14 cellular contexts compared by ENCODE assay signal in genomic region chr5:133581918-133582317, GRCh38. TPM values are rescaled to one million over a fixed set of nuclear protein-coding genes. Genes with fewer than 3 reads are reported as not detected.
"Had no signal": no experiment of that assay in that cellular context is flagged by ENCODE, and none has a peak within 500 bp of the region (broad histone marks: within the 10 kb centered on the region; RNA-seq: fewer than 3 reads in every experiment).

No MANE protein-coding gene starts in this region.

- DNase-seq: activated naive CD4-positive, alpha-beta T cell treated with Interleukin-2 at 50 U/mL for 16 hours; endodermal cell; erythroblast; hippocampal formation; kidney; left ventricle myocardium inferior; mucosa of descending colon; naive thymus-derived CD4-positive, alpha-beta T cell; pancreas; retina; stimulated activated CD4-positive, alpha-beta T cell treated with anti-CD3 and anti-CD28 coated beads, Interleukin-2, amount 100 ng/mL, for 48 hours; T1000 had no signal

- H3K4me1 ChIP-seq: left ventricle myocardium inferior, pancreas had no signal

- H3K27ac ChIP-seq: cardiac muscle cell, left ventricle myocardium inferior, pancreas had no signal

- H3K36me3 ChIP-seq: cardiac muscle cell, left ventricle myocardium inferior, pancreas had no signal

- FAIRE-seq: astrocyte, kidney, pancreas had no signal

- H3K4me3 ChIP-seq: cardiac muscle cell, left ventricle myocardium inferior, mucosa of descending colon, pancreas had no signal

- H3K9me3 ChIP-seq: left ventricle myocardium inferior, mucosa of descending colon, pancreas had no signal

- H3K27me3 ChIP-seq: cardiac muscle cell, pancreas had no signal

RNA-seq across cellular contexts. Expression of gene FSTL4, which starts 30.4 kb away (rescaled TPM):
- total RNA-seq: astrocyte, left ventricle myocardium inferior had no signal
- polyA plus RNA-seq: cardiac muscle cell; naive thymus-derived CD4-positive, alpha-beta T cell had no signal
